Comparison of ENCODE assay signal across 1 cellular context in genomic region chr11:66857927-66858185, GRCh38.
TF ChIP-seq lines count a peak whose summit lies in the region.

No MANE protein-coding gene starts in this region.

TF ChIP-seq in GM23338, 12 proteins besides CTCF, POLR2A, EP300 and RAD21 (continued from another document):
- TF ChIP-seq REST (IDR thresholded peaks at IDR 0.05; ENCODE audit: unreplicated experiment), result no peak
- TF ChIP-seq ETS1 (IDR thresholded peaks at IDR 0.05), result no peak
TF ChIP-seq in GM23338: peak in this region for 0.
